Comparison of ENCODE assay signal across 8 cellular contexts in genomic region chr3:148992027-148992634, GRCh38. TPM values are rescaled to one million over a fixed set of nuclear protein-coding genes. Genes with fewer than 3 reads are reported as not detected.
DNase-seq lines count a peak whose midpoint lies in the region; ATAC-seq and TF ChIP-seq lines count a peak whose summit lies in the region.

No MANE protein-coding gene starts in this region.

- peaks cover 15% of the 10 kb centered on the region for H3K4me1 Mint-ChIP-seq in neural progenitor cell

- peak overlapping the region; percentile 82 for H3K4me3 Mint-ChIP-seq in neural progenitor cell

- H3K36me3 ChIP-seq in A673 (ENCODE audit: insufficient read depth, low read length, poor library complexity, severe bottlenecking) (no peaks in the 10 kb centered on the region), neural progenitor cell (no peaks in the 10 kb centered on the region)

- no TSS peak for BruUV-seq in A673 (replicated peaks; lab: Mats Ljungman, UMichigan)

- peak overlapping the region; percentile 18 for H3K27ac Mint-ChIP-seq in neural progenitor cell

- peaks cover 7% of the 10 kb centered on the region for H3K36me3 Mint-ChIP-seq in neural progenitor cell

- peak overlapping the region; percentile 74 for H3K4me3 ChIP-seq in A673 (ENCODE audit: low read depth, low read length, poor library complexity, severe bottlenecking)
- H3K4me3 ChIP-seq in fibroblast of villous mesenchyme (ENCODE audit: low read depth, low read length) = peak overlapping the region; percentile 82
- H3K4me3 ChIP-seq in neural progenitor cell = peak overlapping the region; percentile 73

- no peak overlapping the region for H3K27ac ChIP-seq in A673 (ENCODE audit: low read depth, low read length, poor library complexity, severe bottlenecking)
- no peak overlapping the region for H3K27ac ChIP-seq in neural progenitor cell

- peak overlapping the region; percentile 83 for H3K4me2 ChIP-seq in neural progenitor cell

- no peaks in the 10 kb centered on the region for H3K9me3 ChIP-seq in A673 (ENCODE audit: low read depth, low read length, poor library complexity, severe bottlenecking)
- no peaks in the 10 kb centered on the region for H3K9me3 ChIP-seq in neural progenitor cell (ENCODE audit: low read depth)

- peak; percentile 23 for ATAC-seq in HG02678 (IDR thresholded peaks at IDR 0.05; ENCODE audit: unreplicated experiment)

- no peaks in the 10 kb centered on the region for H3F3A ChIP-seq in neural progenitor cell (ENCODE audit: low read depth)

- intact Hi-C loops in A673 (cut with micrococcal nuclease; ENCODE audit: unreplicated experiment) = no loop called here

- H3K27me3 Mint-ChIP-seq in neural progenitor cell (ENCODE audit: insufficient read depth, low read depth) = peaks cover 20% of the 10 kb centered on the region

- TF ChIP-seq CTCF in A673 (conservative IDR thresholded peaks at IDR 0.05; ENCODE audit: low read depth, low read length) (no peak), GM12872 (IDR thresholded peaks at IDR 0.05; ENCODE audit: insufficient read depth, low read depth, low read length) (0 out of 3 replicates have a peak, but pooled peaks have one; percentile 2), fibroblast of villous mesenchyme (IDR thresholded peaks at IDR 0.05; ENCODE audit: insufficient read depth, low read depth, low read length) (no peak), neural progenitor cell (IDR thresholded peaks at IDR 0.05) (no peak)

- H2AFZ ChIP-seq in neural progenitor cell (replicated peaks) = peak overlapping the region; percentile 80

- POLR2A ChIA-PET in A673 (lab: Charles Lee; ENCODE audit: low non-redundant PET) = no interaction called here

- H3K4me1 ChIP-seq in A673 (ENCODE audit: insufficient read depth, low read length, poor library complexity, severe bottlenecking) = no peaks in the 10 kb centered on the region
- H3K4me1 ChIP-seq in neural progenitor cell = no peaks in the 10 kb centered on the region

- no peaks in the 10 kb centered on the region for H3K79me2 ChIP-seq in neural progenitor cell (ENCODE audit: low read depth)

- peaks cover 6% of the 10 kb centered on the region for H3K27me3 ChIP-seq in A673 (replicated peaks; ENCODE audit: insufficient read depth, low read depth, low read length, poor library complexity)
- peaks cover 30% of the 10 kb centered on the region for H3K27me3 ChIP-seq in neural progenitor cell

- CTCF ChIA-PET in A673 (lab: Charles Lee) = no interaction called here

- no peaks in the 10 kb centered on the region for H3K9me3 Mint-ChIP-seq in neural progenitor cell

- H4K20me1 ChIP-seq in neural progenitor cell (ENCODE audit: low read depth) = no peaks in the 10 kb centered on the region

- DNase-seq in A673 (ENCODE audit: low spot score) = peak; percentile 13
- DNase-seq in NCI-H146 treated with DMSO at 0.1 percent for 48 hours (lab: John Stamatoyannopoulos, UW; ENCODE audit: unreplicated experiment) = peak; percentile 30
- peak; percentile 10 for DNase-seq in activated T-helper 1 cell treated with Interleukin-2 at 50 U/mL for 16 hours (ENCODE audit: low read depth)
- peak; percentile 50 for DNase-seq in fibroblast of villous mesenchyme (ENCODE audit: low read depth)
- DNase-seq in neural progenitor cell (ENCODE audit: low spot score) = peak; percentile 73
- no peak for DNase-seq in kidney glomerular epithelial cell (lab: John Stamatoyannopoulos, UW)

- H3K9ac ChIP-seq in neural progenitor cell = no peak overlapping the region

RNA-seq across cellular contexts. Expression of gene GYG1, which starts 0.8 kb away (rescaled TPM):
- total RNA-seq in A673 (2021) = 5.1 and 8.7 TPM in 2 replicates
- total RNA-seq in fibroblast of villous mesenchyme = 33.2 and 43.6 TPM in 2 replicates
- total RNA-seq in neural progenitor cell (ENCODE audit: low replicate concordance) = 20.7 and 22.0 TPM in 2 replicates
